In the genomic region with DNA sequence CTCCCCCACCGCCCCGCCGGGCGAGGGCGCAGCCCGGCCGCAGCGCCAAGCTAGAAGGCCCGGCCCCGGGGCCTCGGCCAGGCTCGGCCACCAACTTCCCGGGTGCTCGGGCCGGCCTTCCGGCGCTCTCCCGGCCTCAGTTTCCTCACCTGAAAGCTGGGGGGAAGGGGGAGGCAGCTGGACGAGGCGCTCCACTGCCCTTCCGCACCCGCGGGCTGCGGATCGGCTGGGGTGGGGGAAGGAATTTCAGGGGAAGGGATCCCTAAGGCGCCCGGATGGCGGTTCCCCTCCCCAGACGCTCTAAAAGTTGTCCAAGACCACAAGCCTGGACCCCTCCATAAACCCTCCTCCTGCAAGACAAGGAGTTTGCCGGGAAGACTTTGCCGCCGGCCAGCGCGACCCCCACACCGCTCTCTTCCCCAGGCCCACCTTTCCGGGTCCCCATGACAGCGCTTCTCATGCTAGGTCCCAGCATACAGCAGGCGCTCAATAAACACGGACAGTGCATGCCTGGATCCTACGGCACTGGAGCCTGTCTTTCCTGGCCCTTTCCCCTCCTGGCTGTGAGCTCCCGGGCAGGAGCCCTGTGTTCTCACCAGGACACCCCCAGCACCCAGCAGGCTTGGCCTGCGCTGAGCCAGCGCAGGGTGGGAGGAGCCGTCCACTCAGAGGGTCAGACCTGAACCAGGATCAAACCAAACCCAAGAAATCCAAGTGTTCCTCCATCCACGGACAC, we compare ENCODE assay signal across 1 cellular context.
TF ChIP-seq lines count a peak whose summit lies in the region.

No MANE protein-coding gene starts in this region.

TF ChIP-seq in SK-N-SH, 30 proteins besides CTCF, POLR2A, EP300 and RAD21 (continued from another document):
- no peak for TF ChIP-seq GATA2 (CRISPR knock-in tag; IDR thresholded peaks at IDR 0.05)
- no peak for TF ChIP-seq FOXM1 (IDR thresholded peaks at IDR 0.05; ENCODE audit: low read depth)
- 0 out of 2 replicates have a peak, but pooled peaks have one; percentile 11 for TF ChIP-seq NRF1 (IDR thresholded peaks at IDR 0.05; ENCODE audit: low read depth, low read length)
- TF ChIP-seq YY1 (IDR thresholded peaks at IDR 0.05; ENCODE audit: low read depth), result no peak
